Comparison of ENCODE assay signal across 16 cellular contexts in genomic region chr12:53670308-53670707, GRCh38. TPM values are rescaled to one million over a fixed set of nuclear protein-coding genes. Genes with fewer than 3 reads are reported as not detected.
A peak's percentile ranks its signal among the peaks of the same experiment; 100 is the strongest.
DNase-seq lines count a peak whose midpoint lies in the region; ATAC-seq and TF ChIP-seq lines count a peak whose summit lies in the region.
"Had no signal": no experiment of that assay in that cellular context is flagged by ENCODE, and none has a peak within 500 bp of the region (broad histone marks: within the 10 kb centered on the region; RNA-seq: fewer than 3 reads in every experiment).

No MANE protein-coding gene starts in this region.

- intact Hi-C loops in CD4-positive, alpha-beta memory T cell (cut with micrococcal nuclease) = no loop called here
- intact Hi-C loops in lower lobe of right lung (cut with DNase I) = no loop called here

- peaks cover 13% of the 10 kb centered on the region for H3K36me3 Mint-ChIP-seq in activated naive CD4-positive, alpha-beta T cell treated with anti-CD3 and anti-CD28 coated beads, Interleukin-2, amount 50 U/mL, for 24 hours
- peaks cover 85% of the 10 kb centered on the region for H3K36me3 Mint-ChIP-seq in GM23338 (ENCODE audit: low read depth)
- H3K36me3 Mint-ChIP-seq in CD4-positive, alpha-beta memory T cell = peaks cover 31 to 62% of the 10 kb centered on the region in 2 donors

- H3K9me3 ChIP-seq in CD4-positive, alpha-beta memory T cell (ENCODE audit: control insufficient read depth in 1 of 2, low read length in 2 of 2) = no peaks in the 10 kb centered on the region
- H3K9me3 ChIP-seq in lower lobe of right lung = no peaks in the 10 kb centered on the region
- H3K9me3 ChIP-seq: BLaER1 treated with 17β-estradiol and CSF1 and Interleukin-3, amounts not matched to agents 10 nM and 100 nM had no signal

- H3K4me1 Mint-ChIP-seq in activated naive CD4-positive, alpha-beta T cell treated with anti-CD3 and anti-CD28 coated beads, Interleukin-2, amount 50 U/mL, for 24 hours = peaks cover 25% of the 10 kb centered on the region
- peaks cover 9% of the 10 kb centered on the region; the same call in 2 of the 3 replicates for H3K4me1 Mint-ChIP-seq in GM23338
- H3K4me1 Mint-ChIP-seq in CD4-positive, alpha-beta memory T cell = peaks cover 18 to 36% (median 24%) of the 10 kb centered on the region in 4 donors

- POLR2A ChIA-PET in CD4-positive, alpha-beta memory T cell (lab: Charles Lee; ENCODE audit: partially characterized antibody) = interaction anchor here (0.9 kb wide), 1 partner anchor 9 kb away, joined by 3 read pairs; no protein-coding TSS in a partner anchor

- peak overlapping the region; percentile 55 for H3K27ac Mint-ChIP-seq in activated naive CD4-positive, alpha-beta T cell treated with anti-CD3 and anti-CD28 coated beads, Interleukin-2, amount 50 U/mL, for 24 hours
- no peak overlapping the region for H3K27ac Mint-ChIP-seq in GM23338
- no peak overlapping the region for H3K27ac Mint-ChIP-seq in CD4-positive, alpha-beta memory T cell

- H3K36me3 ChIP-seq in GM23338 (ENCODE audit: insufficient read depth) (peaks cover 65% of the 10 kb centered on the region), lower lobe of right lung (peaks cover 84% of the 10 kb centered on the region)
- peaks cover 51% of the 10 kb centered on the region for H3K36me3 ChIP-seq in CD4-positive, alpha-beta memory T cell (ENCODE audit: insufficient read depth, low read length)

- no peak overlapping the region for H3K4me3 Mint-ChIP-seq in activated naive CD4-positive, alpha-beta T cell treated with anti-CD3 and anti-CD28 coated beads, Interleukin-2, amount 50 U/mL, for 24 hours
- H3K4me3 Mint-ChIP-seq in GM23338 = no peak overlapping the region
- no peak overlapping the region for H3K4me3 Mint-ChIP-seq in CD4-positive, alpha-beta memory T cell

- H3F3A ChIP-seq in GM23338 (replicated peaks; ENCODE audit: low read depth) = peaks cover 22% of the 10 kb centered on the region

- H3K27ac ChIP-seq in GM23338 (ENCODE audit: low read depth) = no peak overlapping the region
- H3K27ac ChIP-seq in epithelial cell of prostate = peak overlapping the region; percentile 14
- H3K27ac ChIP-seq in CD4-positive, alpha-beta memory T cell (ENCODE audit: low read depth, low read length) = no peak overlapping the region
- no peak overlapping the region for H3K27ac ChIP-seq in lower lobe of right lung
- H3K27ac ChIP-seq: BLaER1 treated with 17β-estradiol and CSF1 and Interleukin-3, amounts not matched to agents 10 nM and 100 nM; GM23248 had no signal

- no peak overlapping the region for H2AFZ ChIP-seq in GM23338
- H2AFZ ChIP-seq: GM23248 had no signal

- peaks cover 21% of the 10 kb centered on the region for H4K20me1 ChIP-seq in GM23338 (replicated peaks; ENCODE audit: insufficient read depth)

- ATAC-seq in GM23338 (no peak), lower lobe of right lung (no peak)
- ATAC-seq: Right ventricle myocardium inferior had no signal

- H3K27me3 Mint-ChIP-seq in activated naive CD4-positive, alpha-beta T cell treated with anti-CD3 and anti-CD28 coated beads, Interleukin-2, amount 50 U/mL, for 24 hours = no peaks in the 10 kb centered on the region
- H3K27me3 Mint-ChIP-seq in GM23338 (ENCODE audit: insufficient read depth, low read depth, poor library complexity) = no peaks in the 10 kb centered on the region
- H3K27me3 Mint-ChIP-seq in CD4-positive, alpha-beta memory T cell = no peaks in the 10 kb centered on the region

- peaks cover 37% of the 10 kb centered on the region for H3K79me2 ChIP-seq in GM23338 (replicated peaks; ENCODE audit: insufficient read depth)

- H3K4me1 ChIP-seq in GM23338 (ENCODE audit: insufficient read depth) (peaks cover 9% of the 10 kb centered on the region), lower lobe of right lung (peaks cover 28% of the 10 kb centered on the region)
- peaks cover 22% of the 10 kb centered on the region for H3K4me1 ChIP-seq in CD4-positive, alpha-beta memory T cell (ENCODE audit: insufficient read depth, low read length)

- no peak for DNase-seq in activated naive CD4-positive, alpha-beta T cell treated with Interleukin-2 at 50 U/mL for 16 hours
- DNase-seq in GM23338 (ENCODE audit: low spot score) (no peak), NCI-H774 (lab: John Stamatoyannopoulos, UW) (peak; percentile 14), epithelial cell of prostate (ENCODE audit: low read depth, low spot score) (no peak), occipital lobe (lab: John Stamatoyannopoulos, UW) (no peak), lower lobe of right lung (no peak)
- no peak for DNase-seq in CD4-positive, alpha-beta memory T cell
- DNase-seq: GDM1, HCEC 1CT, NCI-H1105 treated with DMSO at 0.1 percent for 48 hours, NCI-H1694, NCI-H2081 treated with DMSO at 0.1 percent for 48 hours had no signal

- TF ChIP-seq CTCF in GM23338 (conservative IDR thresholded peaks at IDR 0.05; ENCODE audit: low read depth in 2 of 2) (no peak), lower lobe of right lung (IDR thresholded peaks at IDR 0.05) (no peak)

- H3K27me3 ChIP-seq in GM23338 (ENCODE audit: insufficient read depth) (no peaks in the 10 kb centered on the region), lower lobe of right lung (ENCODE audit: low read depth) (no peaks in the 10 kb centered on the region)
- H3K27me3 ChIP-seq in CD4-positive, alpha-beta memory T cell (ENCODE audit: insufficient read depth, low read length) = no peaks in the 10 kb centered on the region
- H3K27me3 ChIP-seq: BLaER1 treated with 17β-estradiol and CSF1 and Interleukin-3, amounts not matched to agents 10 nM and 100 nM had no signal

- CTCF ChIA-PET in CD4-positive, alpha-beta memory T cell (lab: Charles Lee; ENCODE audit: partially characterized antibody) = no interaction called here

- no peaks in the 10 kb centered on the region for H3K9me3 Mint-ChIP-seq in activated naive CD4-positive, alpha-beta T cell treated with anti-CD3 and anti-CD28 coated beads, Interleukin-2, amount 50 U/mL, for 24 hours
- H3K9me3 Mint-ChIP-seq in GM23338 = no peaks in the 10 kb centered on the region
- H3K9me3 Mint-ChIP-seq in CD4-positive, alpha-beta memory T cell = no peaks in the 10 kb centered on the region

- no peaks in the 10 kb centered on the region for H3K9me2 ChIP-seq in GM23338 (ENCODE audit: insufficient read depth)

- H3K4me2 ChIP-seq in GM23338 = no peak overlapping the region
- H3K4me2 ChIP-seq: BLaER1 treated with 17β-estradiol and CSF1 and Interleukin-3, amounts not matched to agents 10 nM and 100 nM had no signal

- no peak overlapping the region for H3K4me3 ChIP-seq in GM23338
- no peak overlapping the region for H3K4me3 ChIP-seq in CD4-positive, alpha-beta memory T cell (ENCODE audit: low read length in 2 of 2)
- no peak overlapping the region for H3K4me3 ChIP-seq in lower lobe of right lung
- H3K4me3 ChIP-seq: BLaER1 treated with 17β-estradiol and CSF1 and Interleukin-3, amounts not matched to agents 10 nM and 100 nM; GM23248 had no signal

TF ChIP-seq in GM23338, 12 proteins besides CTCF, POLR2A, EP300 and RAD21:
- TF ChIP-seq ETS1 (IDR thresholded peaks at IDR 0.05) (no peak), EZH2phosphoT487 (IDR thresholded peaks at IDR 0.05; ENCODE audit: unreplicated experiment) (peak; percentile 29)

RNA-seq across cellular contexts. Expression of gene ATP5MC2, which starts 5.6 kb away (rescaled TPM):
- total RNA-seq in GM23338 (2014; rRNA removed; shearing (Covaris generic)) = 362 and 393 TPM in 2 replicates
- 815 and 821 TPM in 2 replicates for polyA plus RNA-seq in GM23338 (2016; fragmentation: Nextera tagmentation; extraction: Ambion mirVana)
- total RNA-seq in occipital lobe (61.8 TPM), lower lobe of right lung (264 TPM)
- 100 to 1,000 TPM; 238 to 246 TPM for total RNA-seq in CD4-positive, alpha-beta memory T cell
- polyA plus RNA-seq in CD4-positive, alpha-beta memory T cell = 100 to 1,000 TPM; 519 to 581 TPM

RNA-seq across cellular contexts. Expression of gene ATF7, which starts 44.1 kb away (rescaled TPM):
- 13.2 and 13.9 TPM in 2 replicates for total RNA-seq in GM23338 (2014; rRNA removed; shearing (Covaris generic))
- polyA plus RNA-seq in GM23338 (2016; fragmentation: Nextera tagmentation; extraction: Ambion mirVana) = 16.3 and 16.6 TPM in 2 replicates
- total RNA-seq in occipital lobe (8.0 TPM), lower lobe of right lung (61.2 TPM)
- total RNA-seq in CD4-positive, alpha-beta memory T cell = 10 to 100 TPM; 26.8 to 35.8 TPM
- 10 to 100 TPM; 16.3 to 16.4 TPM for polyA plus RNA-seq in CD4-positive, alpha-beta memory T cell

RNA-seq across cellular contexts. Expression of gene CALCOCO1, which starts 56.9 kb away (rescaled TPM):
- total RNA-seq in GM23338 (2014; rRNA removed; shearing (Covaris generic)) = 20.4 and 21.3 TPM in 2 replicates
- polyA plus RNA-seq in GM23338 (2016; fragmentation: Nextera tagmentation; extraction: Ambion mirVana) = 4.6 and 6.5 TPM in 2 replicates
- total RNA-seq in occipital lobe (69.7 TPM), lower lobe of right lung (212 TPM)
- total RNA-seq in CD4-positive, alpha-beta memory T cell = 100 to 1,000 TPM; 177 to 178 TPM
- 10 to 100 TPM; 77.3 to 88.3 TPM for polyA plus RNA-seq in CD4-positive, alpha-beta memory T cell
